Comparison of ENCODE assay signal across 1 cellular context in genomic region chr11:10395196-10395897, GRCh38.
TF ChIP-seq lines count a peak whose summit lies in the region.

No MANE protein-coding gene starts in this region.

TF ChIP-seq in WTC11, 78 proteins besides CTCF, POLR2A, EP300 and RAD21 (continued from another document):
- TF ChIP-seq ZNF671 (CRISPR knock-in tag; IDR thresholded peaks at IDR 0.05) (no peak), E2F1 (CRISPR knock-in tag; IDR thresholded peaks at IDR 0.05) (no peak), E2F5 (CRISPR knock-in tag; IDR thresholded peaks at IDR 0.05) (no peak), JUN (CRISPR knock-in tag; IDR thresholded peaks at IDR 0.05) (no peak), RELA (CRISPR knock-in tag; IDR thresholded peaks at IDR 0.05; ENCODE audit: borderline replicate concordance) (no peak), AR (CRISPR knock-in tag; IDR thresholded peaks at IDR 0.05) (no peak), MYBL2 (CRISPR knock-in tag; IDR thresholded peaks at IDR 0.05) (no peak), E2F4 (CRISPR knock-in tag; IDR thresholded peaks at IDR 0.05; ENCODE audit: borderline replicate concordance, low read depth) (no peak), MXD4 (CRISPR knock-in tag; IDR thresholded peaks at IDR 0.05; ENCODE audit: borderline replicate concordance) (no peak), SP1 (CRISPR knock-in tag; conservative IDR thresholded peaks at IDR 0.05) (no peak)
